Comparison of ENCODE assay signal across 1 cellular context in genomic region chr6:119234457-119234856, GRCh38.
TF ChIP-seq lines count a peak whose summit lies in the region.

No MANE protein-coding gene starts in this region.

TF ChIP-seq in GM12878, 131 proteins besides CTCF, POLR2A, EP300 and RAD21 (continued from another document):
- TF ChIP-seq BCLAF1 (IDR thresholded peaks at IDR 0.05) (no peak), MTA2 (IDR thresholded peaks at IDR 0.05; ENCODE audit: low read depth) (no peak), EGR1 (IDR thresholded peaks at IDR 0.05; ENCODE audit: borderline replicate concordance in 1 of 2, low read depth in 2 of 2, low read length in 2 of 2) (no peak), SUPT20H (IDR thresholded peaks at IDR 0.05; ENCODE audit: borderline replicate concordance, control insufficient read depth, low read depth, low read length) (no peak), IRF5 (IDR thresholded peaks at IDR 0.05; ENCODE audit: borderline replicate concordance) (no peak), CBX5 (IDR thresholded peaks at IDR 0.05; ENCODE audit: low read depth) (no peak), SMAD5 (IDR thresholded peaks at IDR 0.05; ENCODE audit: low read depth) (no peak), HDAC6 (IDR thresholded peaks at IDR 0.05; ENCODE audit: unreplicated experiment) (no peak), SIN3A (IDR thresholded peaks at IDR 0.05; ENCODE audit: low read depth, low read length) (no peak), USF2 (IDR thresholded peaks at IDR 0.05; ENCODE audit: borderline replicate concordance, low read depth, low read length) (no peak), NRF1 (conservative IDR thresholded peaks at IDR 0.05; ENCODE audit: low read depth, low read length) (no peak)
